Comparison of ENCODE assay signal across 35 cellular contexts in genomic region chr1:190259424-190259823, GRCh38.
"Had no signal": no experiment of that assay in that cellular context is flagged by ENCODE, and none has a peak within 500 bp of the region (broad histone marks: within the 10 kb centered on the region; RNA-seq: fewer than 3 reads in every experiment).

No MANE protein-coding gene starts in this region.

- H3K36me3 ChIP-seq: MG63 had no signal

- H3K4me3 ChIP-seq: MG63 had no signal

- DNase-seq: Kasumi-1, MG63, MM.1S, MV-4-11, NCI-H1048, NCI-H1092, NCI-H1092 treated with DMSO at 0.1 percent for 48 hours, NCI-H1105, NCI-H1105 treated with DMSO at 0.1 percent for 48 hours, NCI-H1417, NCI-H1417 treated with DMSO at 0.1 percent for 48 hours, NCI-H1436, NCI-H1436 treated with DMSO at 0.1 percent for 48 hours, NCI-H146, NCI-H1694, NCI-H1694 treated with DMSO at 0.1 percent for 48 hours, NCI-H187, NCI-H187 treated with DMSO at 0.1 percent for 48 hours, NCI-H1930, NCI-H2029, NCI-H2029 treated with DMSO at 0.1 percent for 48 hours, NCI-H2081, NCI-H2081 treated with DMSO at 0.1 percent for 48 hours, NCI-H2107, NCI-H2171, NCI-H2171 treated with DMSO at 0.1 percent for 48 hours, NCI-H2227 treated with DMSO at 0.1 percent for 48 hours, NCI-H226, NCI-H345, NCI-H446, NCI-H446 treated with DMSO at 0.1 percent for 48 hours, NCI-H510A, NCI-H510A treated with DMSO at 0.1 percent for 48 hours, NCI-H524, NCI-H524 treated with DMSO at 0.1 percent for 48 hours had no signal

- H3K9me3 ChIP-seq: MG63 had no signal
